Comparison of ENCODE assay signal across 1 cellular context in genomic region chr11:73963861-73964260, GRCh38.
TF ChIP-seq lines count a peak whose summit lies in the region.

No MANE protein-coding gene starts in this region.

TF ChIP-seq in H1, 55 proteins besides CTCF, POLR2A, EP300 and RAD21:
- TF ChIP-seq EZH2 (IDR thresholded peaks at IDR 0.05; ENCODE audit: low read depth, low read length, severe bottlenecking): no peak
- TF ChIP-seq HDAC6 (IDR thresholded peaks at IDR 0.05; ENCODE audit: low read depth, low read length): no peak
- TF ChIP-seq SAP30 (IDR thresholded peaks at IDR 0.05; ENCODE audit: insufficient read depth, insufficient replicate concordance, low read length): no peak
- no peak for TF ChIP-seq SUZ12 (IDR thresholded peaks at IDR 0.05; ENCODE audit: low read length)
- TF ChIP-seq TAF7 (optimal IDR thresholded peaks at IDR 0.05; ENCODE audit: borderline replicate concordance, low read depth, low read length): no peak
- TF ChIP-seq TBP (IDR thresholded peaks at IDR 0.05; ENCODE audit: low read depth, low read length): no peak
- no peak for TF ChIP-seq BCL11A (IDR thresholded peaks at IDR 0.05; ENCODE audit: low read depth in 2 of 2, low read length in 2 of 2)
